29 cellular contexts compared by ENCODE assay signal in the genomic region with DNA sequence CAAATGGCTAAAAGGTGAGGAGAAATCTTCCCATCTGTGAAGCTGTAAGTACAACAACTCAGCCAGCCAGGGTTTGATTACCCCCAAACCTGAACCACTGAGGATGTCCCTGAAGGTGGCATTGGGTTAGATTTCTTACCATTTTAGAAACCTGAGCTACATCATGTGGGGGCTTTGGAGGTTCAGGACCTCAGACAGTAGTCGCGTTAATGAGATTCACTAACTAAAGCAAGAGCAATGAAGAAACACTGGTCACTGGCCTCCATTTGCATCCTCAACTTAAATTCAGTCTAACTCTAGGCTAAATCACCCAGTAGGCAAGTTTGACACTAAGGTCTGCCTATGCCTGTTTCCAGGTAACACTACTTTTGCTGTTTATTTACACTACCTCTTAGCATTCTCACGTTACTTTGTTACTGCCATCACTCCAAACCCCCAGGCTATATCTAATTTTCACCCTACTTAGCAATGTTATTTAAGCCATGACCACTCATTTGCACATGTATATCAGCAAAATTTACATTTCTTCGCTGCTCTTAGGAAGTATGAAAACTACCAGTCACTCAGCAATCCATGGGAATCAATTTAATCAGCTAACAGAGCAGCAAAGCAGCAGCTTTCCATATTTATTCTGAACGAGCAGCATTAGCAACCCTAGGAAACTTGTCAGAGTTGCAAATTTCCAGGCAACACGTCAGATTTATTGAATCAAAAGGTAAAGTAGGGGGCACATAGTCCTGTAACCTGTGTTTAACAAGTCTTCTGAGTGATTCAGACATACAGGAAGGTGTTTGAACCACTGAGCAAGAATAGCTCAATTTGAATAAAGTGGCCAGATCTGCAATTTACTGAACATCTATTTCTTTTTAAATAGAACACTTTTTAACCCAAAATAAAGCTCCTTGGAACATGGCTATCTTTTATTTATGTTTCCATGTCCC.
"Had no signal": no experiment of that assay in that cellular context is flagged by ENCODE, and none has a peak within 500 bp of the region (broad histone marks: within the 10 kb centered on the region; RNA-seq: fewer than 3 reads in every experiment).

No MANE protein-coding gene starts in this region.

- H3K4me3 ChIP-seq: neural progenitor cell, psoas muscle, smooth muscle cell, uterus had no signal

- H3K4me1 ChIP-seq: neural progenitor cell, parathyroid adenoma, psoas muscle, uterus had no signal

- H3K36me3 ChIP-seq: neural progenitor cell, uterus, WERI-Rb-1 had no signal

- FAIRE-seq: endometrium, frontal cortex, keratinocyte, TTC549 had no signal

- H3K27me3 ChIP-seq: neural progenitor cell, uterus had no signal

- H3K9me3 ChIP-seq: psoas muscle, uterus had no signal

- ATAC-seq: activated CD8-positive, alpha-beta memory T cell treated with anti-CD3 and anti-CD28 coated beads, Interleukin-2, amount 10 ng/mL, durations not matched to agents 7 days and 5 days; activated naive CD8-positive, alpha-beta T cell treated with anti-CD3 and anti-CD28 coated beads, Interleukin-2, amount 50 U/mL, for 24 hours; left colon; natural killer cell; psoas muscle; stimulated activated memory B cell treated with anti-CD40 and anti-IgM and Interleukin-4, amounts not matched to agents 10 μg/mL and 1 μg/mL and 100 μg/mL, for 72 hours; stimulated activated naive CD8-positive, alpha-beta T cell treated with anti-CD3 and anti-CD28 coated beads, Interleukin-15, amount 100 ng/mL, for 72 hours had no signal

- DNase-seq: activated CD4-positive, alpha-beta memory T cell treated with anti-CD3 and anti-CD28 coated beads for 36 hours; activated CD4-positive, alpha-beta T cell treated with anti-CD3 and anti-CD28 coated beads, Interleukin-2, amount 10 ng/mL, durations not matched to agents 24 days and 14 days; activated CD4-positive, CD25-positive, alpha-beta regulatory T cell treated with anti-CD3 and anti-CD28 coated beads, Interleukin-2, amount 50 U/mL, for 72 hours; activated CD8-positive, alpha-beta memory T cell treated with anti-CD3 and anti-CD28 coated beads, Interleukin-2, amount 10 ng/mL, durations not matched to agents 7 days and 5 days; activated naive CD8-positive, alpha-beta T cell treated with anti-CD3 and anti-CD28 coated beads, Interleukin-2, amount 50 U/mL, for 24 hours; activated T-cell treated with anti-CD3 and anti-CD28 coated beads, Interleukin-2, amount 50 U/mL, for 48 hours; amygdala; dermis blood vessel endothelial cell; effector CD4-positive, alpha-beta T cell; left colon; natural killer cell; occipital lobe; psoas muscle; stimulated activated CD4-positive, alpha-beta T cell treated with anti-CD3 and anti-CD28 coated beads, Interleukin-1b, Interleukin-23, amount 100 ng/mL, for 48 hours; stimulated activated CD4-positive, alpha-beta T cell treated with anti-CD3 and anti-CD28 coated beads, Interleukin-4, amount 100 ng/mL, for 4 hours; stimulated activated CD8-positive, alpha-beta memory T cell treated with anti-CD3 and anti-CD28 coated beads, Interleukin-4, amount 100 ng/mL, for 48 hours; stimulated activated naive CD8-positive, alpha-beta T cell treated with anti-CD3 and anti-CD28 coated beads, Interleukin-15, amount 100 ng/mL, for 72 hours; substantia nigra; T-helper 9 cell; uterus; WERI-Rb-1 had no signal

- H3K27ac ChIP-seq: neural progenitor cell, parathyroid adenoma, psoas muscle, uterus, WERI-Rb-1 had no signal
